ENCODE assay signal across 10 cellular contexts in genomic region chr7:132656846-132657776, GRCh38.
A peak's percentile ranks its signal among the peaks of the same experiment; 100 is the strongest.
DNase-seq lines count a peak whose midpoint lies in the region; ATAC-seq and TF ChIP-seq lines count a peak whose summit lies in the region.
"Had no signal": no experiment of that assay in that cellular context is flagged by ENCODE, and none has a peak within 500 bp of the region (broad histone marks: within the 10 kb centered on the region; RNA-seq: fewer than 3 reads in every experiment).

No MANE protein-coding gene starts in this region.

- peak; percentile 38 for ATAC-seq in HG03520 (IDR thresholded peaks at IDR 0.05; ENCODE audit: unreplicated experiment)
- peak; percentile 14 for ATAC-seq in activated B cell treated with CpG ODN at 0.5 μM for 24 hours (ENCODE audit: low read depth)
- no peak for ATAC-seq in GM21447 (IDR thresholded peaks at IDR 0.05; ENCODE audit: unreplicated experiment)
- ATAC-seq in GM18858 (IDR thresholded peaks at IDR 0.05; ENCODE audit: unreplicated experiment), result no peak

- H3K27ac ChIP-seq in DOHH2 (ENCODE audit: low read depth, low read length), result 0 out of 2 replicates have a peak overlapping the region, but pooled peaks have one; percentile 5
- H3K27ac ChIP-seq: SK-N-MC had no signal

- no peaks in the 10 kb centered on the region for H3K79me2 ChIP-seq in DOHH2 (ENCODE audit: control insufficient read depth, low read length)

- H3K9me3 ChIP-seq in DOHH2 (ENCODE audit: control insufficient read depth, insufficient read depth, low read length), result peaks cover 10% of the 10 kb centered on the region; the same call in 1 of the 2 replicates

- H3K9me2 ChIP-seq in DOHH2 (replicated peaks; ENCODE audit: control insufficient read depth, low read length), result no peaks in the 10 kb centered on the region

- no peaks in the 10 kb centered on the region for H4K20me1 ChIP-seq in DOHH2 (ENCODE audit: control insufficient read depth, insufficient read depth, low read depth, low read length)

- TF ChIP-seq CTCF in DOHH2 (IDR thresholded peaks at IDR 0.05; ENCODE audit: low read depth, low read length, poor library complexity, severe bottlenecking) (peak; percentile 72), activated B cell treated with CpG ODN at 0.5 μM for 24 hours (IDR thresholded peaks at IDR 0.05) (no peak)

- H3K4me1 ChIP-seq in DOHH2 (ENCODE audit: control insufficient read depth, low read length), result peaks cover 40% of the 10 kb centered on the region

- CTCF ChIA-PET in activated B cell treated with CpG ODN at 0.5 μM for 24 hours (lab: Charles Lee), result no interaction called here

- H3K4me3 ChIP-seq in DOHH2 (ENCODE audit: low read length), result peak overlapping the region; percentile 4; the same call in 1 of the 2 replicates
- H3K4me3 ChIP-seq: SK-N-MC had no signal

- no peak overlapping the region for H3K4me3 Mint-ChIP-seq in activated B cell treated with CpG ODN at 0.5 μM for 24 hours
- H3K4me3 Mint-ChIP-seq: immature natural killer cell had no signal

- H3K36me3 ChIP-seq in DOHH2 (ENCODE audit: control insufficient read depth, low read length), result no peaks in the 10 kb centered on the region

- H3K4me2 ChIP-seq in DOHH2 (ENCODE audit: low read length), result peak overlapping the region; percentile 24

- H3K27me3 ChIP-seq in DOHH2 (ENCODE audit: control insufficient read depth, low read length), result no peaks in the 10 kb centered on the region

- peaks cover 39% of the 10 kb centered on the region for H3K4me1 Mint-ChIP-seq in activated B cell treated with CpG ODN at 0.5 μM for 24 hours

- H3K9me3 Mint-ChIP-seq in activated B cell treated with CpG ODN at 0.5 μM for 24 hours, result peaks cover 7% of the 10 kb centered on the region
- H3K9me3 Mint-ChIP-seq: immature natural killer cell had no signal

- POLR2A ChIA-PET in activated B cell treated with CpG ODN at 0.5 μM for 24 hours (lab: Charles Lee), result no interaction called here

- H3F3A ChIP-seq in DOHH2 (ENCODE audit: control insufficient read depth, insufficient read depth), result no peaks in the 10 kb centered on the region

- no peaks in the 10 kb centered on the region for H3K36me3 Mint-ChIP-seq in activated B cell treated with CpG ODN at 0.5 μM for 24 hours (ENCODE audit: low read depth)
- H3K36me3 Mint-ChIP-seq: immature natural killer cell had no signal

- peak overlapping the region; percentile 36 for H3K27ac Mint-ChIP-seq in activated B cell treated with CpG ODN at 0.5 μM for 24 hours

- DNase-seq in activated B cell treated with CpG ODN at 0.5 μM for 24 hours (no peak), myocyte (ENCODE audit: low read depth) (peak; percentile 7), middle frontal gyrus (ENCODE audit: extremely low spot score, low spot score) (no peak)
- DNase-seq in stimulated activated naive CD4-positive, alpha-beta T cell treated with Interleukin-2 at 50 U/mL for 16 hours (lab: John Stamatoyannopoulos, UW), result no peak

- peaks cover 3% of the 10 kb centered on the region for H3K27me3 Mint-ChIP-seq in activated B cell treated with CpG ODN at 0.5 μM for 24 hours

- intact Hi-C loops in activated B cell treated with CpG ODN at 0.5 μM for 24 hours (cut with micrococcal nuclease), result loop anchor here (10.0 kb wide), 1 partner anchor 428 kb away; the partner anchor contains the start of gene CHCHD3

Comparison
In these comparisons a context has a peak if more than half of its experiments do, and no peak if none do; other contexts are left out.
1. ATAC-seq: peak in HG03520 (single experiment) and activated B cell treated with CpG ODN at 0.5 μM for 24 hours (single experiment); none in GM21447 (single experiment) and GM18858 (single experiment).